ENCODE assay signal across 8 cellular contexts in the genomic region with DNA sequence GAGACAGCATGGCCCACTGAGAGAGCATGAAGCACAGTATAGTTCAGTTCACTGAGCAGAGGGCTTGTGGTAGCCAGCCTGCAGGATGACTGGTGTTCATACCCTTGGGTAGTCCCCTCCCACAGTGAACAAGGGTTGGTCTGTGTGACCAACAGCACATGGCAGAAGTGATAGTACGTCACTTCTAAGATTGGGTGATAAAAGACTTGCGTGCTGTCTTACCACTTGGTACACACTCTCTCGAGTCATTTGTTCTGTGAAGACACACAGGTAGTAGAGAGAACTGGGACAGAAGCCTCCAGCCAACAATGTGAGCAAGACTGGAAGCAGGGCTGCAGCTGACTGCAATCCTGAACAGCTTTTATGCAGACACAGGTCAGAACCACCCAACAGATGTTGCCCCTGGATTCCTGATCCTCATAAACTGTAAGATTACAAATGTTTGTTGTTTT. TPM values are rescaled to one million over a fixed set of nuclear protein-coding genes. Genes with fewer than 3 reads are reported as not detected.
A peak's percentile ranks its signal among the peaks of the same experiment; 100 is the strongest.
DNase-seq lines count a peak whose midpoint lies in the region; ATAC-seq, FAIRE-seq and TF ChIP-seq lines count a peak whose summit lies in the region.

No MANE protein-coding gene starts in this region.

- H3K27me3 ChIP-seq in astrocyte (ENCODE audit: insufficient read depth, low read length) (no peaks in the 10 kb centered on the region), suprapubic skin (no peaks in the 10 kb centered on the region), thyroid gland (no peaks in the 10 kb centered on the region)

- TF ChIP-seq CTCF in astrocyte (IDR thresholded peaks at IDR 0.05; ENCODE audit: insufficient read depth, low read depth, low read length) (no peak), suprapubic skin (IDR thresholded peaks at IDR 0.05) (no peak), thyroid gland (IDR thresholded peaks at IDR 0.05) (no peak)

- peak; percentile 95 for ATAC-seq in GM18502 (IDR thresholded peaks at IDR 0.05; ENCODE audit: poor library complexity, unreplicated experiment)
- ATAC-seq in HG02678 (IDR thresholded peaks at IDR 0.05; ENCODE audit: unreplicated experiment), result peak; percentile 94
- ATAC-seq in T-helper 17 cell, result peak; percentile 93

- H3K4me3 Mint-ChIP-seq in T-helper 17 cell (peak overlapping the region; percentile 71), astrocyte (ENCODE audit: unreplicated experiment) (no peak overlapping the region)

- peaks cover 99% of the 10 kb centered on the region for H4K20me1 ChIP-seq in astrocyte (ENCODE audit: insufficient read depth, low read length)

- H3K4me2 ChIP-seq in astrocyte (ENCODE audit: low read length), result no peak overlapping the region

- H3K9me3 ChIP-seq in T-helper 17 cell (ENCODE audit: control insufficient read depth, low read length, poor library complexity, severe bottlenecking) (no peaks in the 10 kb centered on the region), astrocyte (ENCODE audit: insufficient read depth, low read depth, low read length) (no peaks in the 10 kb centered on the region), suprapubic skin (no peaks in the 10 kb centered on the region), thyroid gland (no peaks in the 10 kb centered on the region)

- no peak for TF ChIP-seq POLR2A in suprapubic skin (IDR thresholded peaks at IDR 0.05)
- TF ChIP-seq POLR2A in thyroid gland (IDR thresholded peaks at IDR 0.05), result no peak

- peaks cover 3% of the 10 kb centered on the region for H3K36me3 ChIP-seq in astrocyte (ENCODE audit: insufficient read depth, low read length)
- H3K36me3 ChIP-seq in suprapubic skin, result no peaks in the 10 kb centered on the region
- no peaks in the 10 kb centered on the region for H3K36me3 ChIP-seq in thyroid gland

- TF ChIP-seq EP300 in suprapubic skin (IDR thresholded peaks at IDR 0.05), result no peak

- WGBS in suprapubic skin, result 61% methylated on average over 3 of the region's 3 CpGs
- 52 to 57% methylated on average over 3 of the region's 3 CpGs for WGBS in thyroid gland, 2 donors

- peaks cover 86% of the 10 kb centered on the region for H3K4me1 Mint-ChIP-seq in T-helper 17 cell
- peaks cover 44% of the 10 kb centered on the region for H3K4me1 Mint-ChIP-seq in astrocyte (ENCODE audit: low read depth, unreplicated experiment)

- intact Hi-C loops in thyroid gland (cut with DNase I), result no loop called here

- peaks cover 100% of the 10 kb centered on the region for H3K79me2 ChIP-seq in astrocyte (ENCODE audit: insufficient read depth, low read length)

- peak overlapping the region; percentile 95 for H3K27ac Mint-ChIP-seq in T-helper 17 cell
- peak overlapping the region; percentile 19 for H3K27ac Mint-ChIP-seq in astrocyte (ENCODE audit: unreplicated experiment)

- H3K36me3 Mint-ChIP-seq in T-helper 17 cell (ENCODE audit: low read depth), result peaks cover 8% of the 10 kb centered on the region
- H3K36me3 Mint-ChIP-seq in astrocyte (ENCODE audit: low read depth, unreplicated experiment), result peaks cover 16% of the 10 kb centered on the region

- no peaks in the 10 kb centered on the region for H3K9me3 Mint-ChIP-seq in astrocyte (ENCODE audit: unreplicated experiment)

- FAIRE-seq in astrocyte (lab: Jason Lieb, UNC), result no peak

- no peak overlapping the region for H3K27ac ChIP-seq in astrocyte (ENCODE audit: low read depth, low read length)
- H3K27ac ChIP-seq in suprapubic skin, result peak overlapping the region; percentile 30
- no peak overlapping the region for H3K27ac ChIP-seq in thyroid gland

- no peak overlapping the region for H3K4me3 ChIP-seq in astrocyte (ENCODE audit: insufficient read depth, low read depth, low read length)
- no peak overlapping the region for H3K4me3 ChIP-seq in suprapubic skin
- H3K4me3 ChIP-seq in thyroid gland (replicated peaks in 1 of 3), result no peak overlapping the region

- no peak overlapping the region for H2AFZ ChIP-seq in astrocyte (ENCODE audit: low read depth, low read length)

- DNase-seq in T-helper 17 cell (peak; percentile 30 to 63 (median 60)), astrocyte (ENCODE audit: low read depth) (peak; percentile 34), myocyte (ENCODE audit: low read depth) (peak; percentile 53), suprapubic skin (ENCODE audit: low spot score in 2 of 2) (no peak), thyroid gland (no peak), NCI-H524 treated with DMSO at 0.1 percent for 48 hours (lab: John Stamatoyannopoulos, UW) (no peak)

- no peak overlapping the region for H3K9ac ChIP-seq in astrocyte (ENCODE audit: low read length)

- no peaks in the 10 kb centered on the region for H3K27me3 Mint-ChIP-seq in T-helper 17 cell
- no peaks in the 10 kb centered on the region for H3K27me3 Mint-ChIP-seq in astrocyte (ENCODE audit: low read depth, unreplicated experiment)

- H3K4me1 ChIP-seq in astrocyte (ENCODE audit: insufficient read depth, low read length) (no peaks in the 10 kb centered on the region), suprapubic skin (peaks cover 82% of the 10 kb centered on the region), thyroid gland (peaks cover 62 to 74% of the 10 kb centered on the region in 2 donors)

RNA-seq across cellular contexts. Expression of a gene that starts 14.6 kb away (rescaled TPM):
- 100 to 1,000 TPM; 178 to 189 TPM for total RNA-seq in T-helper 17 cell
- 25.7 and 26.3 TPM in 2 replicates for total RNA-seq in astrocyte
- total RNA-seq in myocyte, result 23.8 and 27.5 TPM in 2 replicates
- polyA plus RNA-seq in myocyte (2012), result 12.7 TPM
- total RNA-seq in suprapubic skin, result 10 to 100 TPM; 29.6 to 55.4 (median 47.1) TPM
- 10 to 100 TPM; 60.0 to 83.4 (median 69.0) TPM for total RNA-seq in thyroid gland

Comparison
In these comparisons a context has a peak if more than half of its experiments do, and no peak if none do; other contexts are left out.
1. DNase-seq: peak in T-helper 17 cell (3 of 3), astrocyte (single experiment) and myocyte (single experiment); none in suprapubic skin (0 of 2), thyroid gland (0 of 2) and NCI-H524 treated with DMSO at 0.1 percent for 48 hours (single experiment).
2. Peak in every context shown above with its lines, with median percentiles within 50 percentile points of each other: ATAC-seq.